8 cellular contexts compared by ENCODE assay signal in the genomic region with DNA sequence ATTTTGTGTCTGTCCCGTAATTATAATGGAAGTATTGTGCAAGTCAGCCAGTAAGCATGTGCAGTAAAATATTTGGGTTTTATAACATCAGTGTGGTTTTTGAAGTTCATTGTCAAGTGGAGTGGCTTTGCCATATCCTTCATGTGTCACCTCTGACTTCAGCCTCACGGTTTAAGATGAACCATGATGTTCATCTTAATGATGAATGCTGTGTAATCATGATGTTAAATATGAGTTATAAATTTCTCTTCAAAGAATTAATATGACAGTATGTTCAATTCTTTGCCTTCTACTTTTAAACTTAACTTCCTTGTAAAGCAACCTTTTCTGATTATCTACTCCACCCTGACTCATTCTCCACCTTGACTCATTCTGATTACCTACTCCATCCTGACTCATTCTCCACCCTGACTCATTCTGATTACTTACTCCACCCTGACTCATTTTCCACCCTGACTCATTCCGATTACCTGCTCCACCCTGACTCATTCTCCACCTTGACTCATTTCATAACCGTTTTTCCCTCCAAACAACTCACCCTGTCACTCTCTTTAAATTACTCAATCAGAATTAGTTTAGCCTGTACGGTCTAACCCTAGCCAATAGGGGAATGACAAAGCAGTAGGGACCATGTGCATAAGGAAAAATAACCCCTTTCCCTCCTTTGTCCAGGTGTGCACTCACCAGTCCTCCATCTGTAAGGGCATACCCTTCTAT. TPM values are rescaled to one million over a fixed set of nuclear protein-coding genes. Genes with fewer than 3 reads are reported as not detected.
DNase-seq lines count a peak whose midpoint lies in the region; ATAC-seq and TF ChIP-seq lines count a peak whose summit lies in the region.

No MANE protein-coding gene starts in this region.

- no peaks in the 10 kb centered on the region for H3K4me1 ChIP-seq in endodermal cell (ENCODE audit: control insufficient read depth, insufficient read depth, low read length)

- H3K27me3 ChIP-seq in endodermal cell (ENCODE audit: control insufficient read depth, insufficient read depth, low read length, poor library complexity, severe bottlenecking), result no peaks in the 10 kb centered on the region

- H3K27ac ChIP-seq in endodermal cell (ENCODE audit: low read depth, low read length), result no peak overlapping the region

- peaks cover 6% of the 10 kb centered on the region for H3K27me3 Mint-ChIP-seq in endodermal cell (ENCODE audit: insufficient read depth)

- DNase-seq in HFF-Myc (ENCODE audit: extremely low read depth, low read depth) (peak; percentile 71), NB4 (ENCODE audit: low read depth) (peak; percentile 14), endodermal cell (no peak), SHP77 treated with DMSO at 0.1 percent for 48 hours (lab: John Stamatoyannopoulos, UW) (no peak), NCI-H146 treated with DMSO at 0.1 percent for 48 hours (lab: John Stamatoyannopoulos, UW; ENCODE audit: unreplicated experiment) (no peak), NCI-H510A treated with DMSO at 0.1 percent for 48 hours (lab: John Stamatoyannopoulos, UW) (no peak), midbrain (lab: John Stamatoyannopoulos, UW) (no peak)

- H3K9me3 Mint-ChIP-seq in endodermal cell, result peaks cover 56% of the 10 kb centered on the region

- TF ChIP-seq POLR2A in NB4 (IDR thresholded peaks at IDR 0.05; ENCODE audit: extremely low read depth, insufficient read length), result no peak

- H3K27ac Mint-ChIP-seq in endodermal cell, result no peak overlapping the region

- H3K4me3 Mint-ChIP-seq in endodermal cell, result no peak overlapping the region

- ATAC-seq in GM18519 (IDR thresholded peaks at IDR 0.05; ENCODE audit: low FRiP score, unreplicated experiment), result peak; percentile 93

- H3K4me3 ChIP-seq in HFF-Myc (replicated peaks; ENCODE audit: low read depth, low read length) (no peak overlapping the region), NB4 (ENCODE audit: low read depth, low read length) (no peak overlapping the region), endodermal cell (ENCODE audit: low read length) (peak overlapping the region; percentile 16)

- TF ChIP-seq CTCF in HFF-Myc (IDR thresholded peaks at IDR 0.05; ENCODE audit: low read depth, low read length, missing control alignments) (no peak), NB4 (IDR thresholded peaks at IDR 0.05; ENCODE audit: low read depth, low read length) (no peak), endodermal cell (conservative IDR thresholded peaks at IDR 0.05) (no peak)

- WGBS in endodermal cell (ENCODE audit: insufficient coverage in 1 of 2, insufficient read length in 1 of 2), 2 experiments, result 91 to 96% methylated on average over 3 to 5 of the region's 5 CpGs

- peaks cover 1% of the 10 kb centered on the region for H3K36me3 Mint-ChIP-seq in endodermal cell (ENCODE audit: low read depth)

- no peaks in the 10 kb centered on the region for H3K36me3 ChIP-seq in endodermal cell (ENCODE audit: control insufficient read depth, insufficient read depth, low read length)

- H3K4me1 Mint-ChIP-seq in endodermal cell, result peaks cover 6% of the 10 kb centered on the region

- no peak overlapping the region for H3K9ac ChIP-seq in endodermal cell (ENCODE audit: extremely low read depth, low read length, poor library complexity, severe bottlenecking)

- peaks cover 69% of the 10 kb centered on the region for H3K9me3 ChIP-seq in endodermal cell (ENCODE audit: control insufficient read depth, low read length)

RNA-seq across cellular contexts. Expression of a gene that starts 50.3 kb away (rescaled TPM):
- 100 to 1,000 TPM; 148 to 182 TPM for total RNA-seq in endodermal cell
- 145 TPM for polyA plus RNA-seq in endodermal cell (2013, experiment 1 of 2)
- polyA plus RNA-seq in endodermal cell (2013, experiment 2 of 2), result 147 TPM

Comparison
In these comparisons a context has a peak if more than half of its experiments do, and no peak if none do; other contexts are left out.
1. DNase-seq: peak in HFF-Myc (single experiment) and NB4 (single experiment); none in endodermal cell (single experiment), SHP77 treated with DMSO at 0.1 percent for 48 hours (single experiment), NCI-H146 treated with DMSO at 0.1 percent for 48 hours (single experiment), NCI-H510A treated with DMSO at 0.1 percent for 48 hours (single experiment) and midbrain (single experiment).